ENCODE assay signal across 1 cellular context in the genomic region with DNA sequence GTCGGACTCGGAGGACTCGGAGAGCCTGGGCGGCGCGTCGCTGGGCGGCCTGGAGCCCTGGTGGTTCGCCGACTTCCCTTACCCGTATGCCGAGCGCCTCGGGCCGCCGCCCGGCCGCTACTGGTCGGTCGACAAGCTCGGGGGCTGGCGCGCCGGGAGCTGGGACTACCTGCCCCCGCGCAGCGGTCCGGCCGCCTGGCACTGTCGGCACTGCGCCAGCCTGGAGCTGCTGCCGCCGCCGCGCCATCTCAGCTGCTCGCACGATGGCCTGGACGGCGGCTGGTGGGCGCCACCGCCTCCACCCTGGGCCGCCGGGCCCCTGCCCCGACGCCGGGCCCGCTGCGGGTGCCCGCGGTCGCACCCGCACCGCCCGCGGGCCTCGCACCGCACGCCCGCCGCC.
TF ChIP-seq lines count a peak whose summit lies in the region.

No MANE protein-coding gene starts in this region.

TF ChIP-seq in K562, 482 proteins besides CTCF, POLR2A, EP300 and RAD21:
- TF ChIP-seq, protein P1, sequence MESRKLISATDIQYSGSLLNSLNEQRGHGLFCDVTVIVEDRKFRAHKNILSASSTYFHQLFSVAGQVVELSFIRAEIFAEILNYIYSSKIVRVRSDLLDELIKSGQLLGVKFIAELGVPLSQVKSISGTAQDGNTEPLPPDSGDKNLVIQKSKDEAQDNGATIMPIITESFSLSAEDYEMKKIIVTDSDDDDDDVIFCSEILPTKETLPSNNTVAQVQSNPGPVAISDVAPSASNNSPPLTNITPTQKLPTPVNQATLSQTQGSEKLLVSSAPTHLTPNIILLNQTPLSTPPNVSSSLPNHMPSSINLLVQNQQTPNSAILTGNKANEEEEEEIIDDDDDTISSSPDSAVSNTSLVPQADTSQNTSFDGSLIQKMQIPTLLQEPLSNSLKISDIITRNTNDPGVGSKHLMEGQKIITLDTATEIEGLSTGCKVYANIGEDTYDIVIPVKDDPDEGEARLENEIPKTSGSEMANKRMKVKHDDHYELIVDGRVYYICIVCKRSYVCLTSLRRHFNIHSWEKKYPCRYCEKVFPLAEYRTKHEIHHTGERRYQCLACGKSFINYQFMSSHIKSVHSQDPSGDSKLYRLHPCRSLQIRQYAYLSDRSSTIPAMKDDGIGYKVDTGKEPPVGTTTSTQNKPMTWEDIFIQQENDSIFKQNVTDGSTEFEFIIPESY (CRISPR knock-in tag; IDR thresholded peaks at IDR 0.05) = peak; percentile 63
- TF ChIP-seq, protein P2, sequence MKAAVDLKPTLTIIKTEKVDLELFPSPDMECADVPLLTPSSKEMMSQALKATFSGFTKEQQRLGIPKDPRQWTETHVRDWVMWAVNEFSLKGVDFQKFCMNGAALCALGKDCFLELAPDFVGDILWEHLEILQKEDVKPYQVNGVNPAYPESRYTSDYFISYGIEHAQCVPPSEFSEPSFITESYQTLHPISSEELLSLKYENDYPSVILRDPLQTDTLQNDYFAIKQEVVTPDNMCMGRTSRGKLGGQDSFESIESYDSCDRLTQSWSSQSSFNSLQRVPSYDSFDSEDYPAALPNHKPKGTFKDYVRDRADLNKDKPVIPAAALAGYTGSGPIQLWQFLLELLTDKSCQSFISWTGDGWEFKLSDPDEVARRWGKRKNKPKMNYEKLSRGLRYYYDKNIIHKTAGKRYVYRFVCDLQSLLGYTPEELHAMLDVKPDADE (conservative IDR thresholded peaks at IDR 0.05; ENCODE audit: control insufficient read depth, low read depth, low read length) = no peak
- TF ChIP-seq HNRNPL (IDR thresholded peaks at IDR 0.05; ENCODE audit: low read depth, low read length) = 0 out of 2 replicates have a peak, but pooled peaks have one; percentile 25
